In genomic region chr11:12376259-12376971, GRCh38 we compare ENCODE assay signal across 8 cellular contexts. TPM values are rescaled to one million over a fixed set of nuclear protein-coding genes. Genes with fewer than 3 reads are reported as not detected.
DNase-seq lines count a peak whose midpoint lies in the region; ATAC-seq and TF ChIP-seq lines count a peak whose summit lies in the region.

No MANE protein-coding gene starts in this region.

- peak overlapping the region; percentile 97 for H2AFZ ChIP-seq in GM23338

- H3K9me3 ChIP-seq in left ventricle myocardium inferior (replicated peaks) (no peaks in the 10 kb centered on the region), skeletal muscle satellite cell (replicated peaks; ENCODE audit: low read length) (no peaks in the 10 kb centered on the region)

- H4K20me1 ChIP-seq in GM23338 (replicated peaks; ENCODE audit: insufficient read depth), result no peaks in the 10 kb centered on the region

- peak overlapping the region; percentile 92 for H3K4me3 ChIP-seq in GM23338
- H3K4me3 ChIP-seq in left ventricle myocardium inferior, result peak overlapping the region; percentile 76
- H3K4me3 ChIP-seq in skeletal muscle satellite cell (ENCODE audit: low read length), result peak overlapping the region; percentile 78

- H3K36me3 ChIP-seq in GM23338 (ENCODE audit: insufficient read depth) (no peaks in the 10 kb centered on the region), left ventricle myocardium inferior (no peaks in the 10 kb centered on the region), skeletal muscle satellite cell (ENCODE audit: insufficient read depth, low read length) (peaks cover 15% of the 10 kb centered on the region)

- H3K4me2 ChIP-seq in GM23338 (peak overlapping the region; percentile 99), skeletal muscle satellite cell (ENCODE audit: low read length) (peak overlapping the region; percentile 81)

- H3K9ac ChIP-seq in skeletal muscle satellite cell (ENCODE audit: low read depth, low read length), result peak overlapping the region; percentile 99

- no peak overlapping the region for H3K27ac Mint-ChIP-seq in GM23338
- H3K27ac Mint-ChIP-seq in activated naive CD8-positive, alpha-beta T cell treated with anti-CD3 and anti-CD28 coated beads for 36 hours, result no peak overlapping the region

- H3K36me3 Mint-ChIP-seq in GM23338 (ENCODE audit: low read depth), result peaks cover 6% of the 10 kb centered on the region; the same call in 2 of the 3 replicates
- H3K36me3 Mint-ChIP-seq in activated naive CD8-positive, alpha-beta T cell treated with anti-CD3 and anti-CD28 coated beads for 36 hours, result no peaks in the 10 kb centered on the region

- DNase-seq in GM23338 (ENCODE audit: low spot score) (no peak), left ventricle myocardium inferior (peak; percentile 50), NCI-H1436 (lab: John Stamatoyannopoulos, UW) (no peak)
- no peak for DNase-seq in activated naive CD8-positive, alpha-beta T cell treated with anti-CD3 and anti-CD28 coated beads for 36 hours
- no peak for DNase-seq in stimulated activated naive CD4-positive, alpha-beta T cell treated with Interleukin-2 at 50 U/mL for 16 hours (lab: John Stamatoyannopoulos, UW)
- DNase-seq in NK-92 treated with Interleukin-12 subunit alpha and Interleukin-12 subunit beta, amount 100 ng/mL, for 24 hours (lab: John Stamatoyannopoulos, UW), result no peak

- H3K9me2 ChIP-seq in GM23338 (ENCODE audit: insufficient read depth), result 0 out of 2 replicates have a peak, but pooled peaks cover 4% of the 10 kb centered on the region

- H3K27me3 Mint-ChIP-seq in GM23338 (ENCODE audit: insufficient read depth, low read depth, poor library complexity), result peaks cover 18% of the 10 kb centered on the region
- peaks cover 33% of the 10 kb centered on the region for H3K27me3 Mint-ChIP-seq in activated naive CD8-positive, alpha-beta T cell treated with anti-CD3 and anti-CD28 coated beads for 36 hours

- H3K4me1 Mint-ChIP-seq in GM23338, result peaks cover 22% of the 10 kb centered on the region
- peaks cover 3% of the 10 kb centered on the region for H3K4me1 Mint-ChIP-seq in activated naive CD8-positive, alpha-beta T cell treated with anti-CD3 and anti-CD28 coated beads for 36 hours

- H3F3A ChIP-seq in GM23338 (replicated peaks; ENCODE audit: low read depth), result peaks cover 6% of the 10 kb centered on the region; the same call in 1 of the 2 replicates

- H3K27ac ChIP-seq in GM23338 (ENCODE audit: low read depth) (peak overlapping the region; percentile 98), left ventricle myocardium inferior (replicated peaks) (peak overlapping the region; percentile 98)

- peak overlapping the region; percentile 77 for H3K4me3 Mint-ChIP-seq in GM23338
- peak overlapping the region; percentile 5 for H3K4me3 Mint-ChIP-seq in activated naive CD8-positive, alpha-beta T cell treated with anti-CD3 and anti-CD28 coated beads for 36 hours

- peaks cover 10% of the 10 kb centered on the region for H3K4me1 ChIP-seq in GM23338 (ENCODE audit: insufficient read depth)
- peaks cover 49% of the 10 kb centered on the region for H3K4me1 ChIP-seq in left ventricle myocardium inferior
- peaks cover 24% of the 10 kb centered on the region for H3K4me1 ChIP-seq in skeletal muscle satellite cell (ENCODE audit: control insufficient read depth, insufficient read depth, low read length)

- peaks cover 18% of the 10 kb centered on the region; the same call in 2 of the 3 replicates for H3K9me3 Mint-ChIP-seq in GM23338
- peaks cover 6% of the 10 kb centered on the region for H3K9me3 Mint-ChIP-seq in activated naive CD8-positive, alpha-beta T cell treated with anti-CD3 and anti-CD28 coated beads for 36 hours

- intact Hi-C loops in left ventricle myocardium inferior (cut with micrococcal nuclease), result no loop called here

- H3K79me2 ChIP-seq in GM23338 (replicated peaks; ENCODE audit: insufficient read depth), result peaks cover 4% of the 10 kb centered on the region; the same call in 1 of the 2 replicates

- peaks cover 21% of the 10 kb centered on the region for H3K27me3 ChIP-seq in GM23338 (ENCODE audit: insufficient read depth)
- H3K27me3 ChIP-seq in left ventricle myocardium inferior (ENCODE audit: low read depth), result no peaks in the 10 kb centered on the region
- no peaks in the 10 kb centered on the region for H3K27me3 ChIP-seq in skeletal muscle satellite cell (ENCODE audit: control insufficient read depth, insufficient read depth, low read length)

- TF ChIP-seq CTCF in GM23338 (conservative IDR thresholded peaks at IDR 0.05; ENCODE audit: low read depth in 2 of 2) (no peak), left ventricle myocardium inferior (IDR thresholded peaks at IDR 0.05; ENCODE audit: borderline replicate concordance) (no peak)

- ATAC-seq in GM23338 (no peak), HG03565 (IDR thresholded peaks at IDR 0.05; ENCODE audit: unreplicated experiment) (no peak)

TF ChIP-seq in GM23338, 12 proteins besides CTCF, POLR2A, EP300 and RAD21 (continues in another document):
- no peak for TF ChIP-seq NANOG (IDR thresholded peaks at IDR 0.05; ENCODE audit: borderline replicate concordance)
- no peak for TF ChIP-seq ZNF462 (CRISPR knock-in tag; IDR thresholded peaks at IDR 0.05)
- TF ChIP-seq ETS1 (IDR thresholded peaks at IDR 0.05), result no peak
- TF ChIP-seq STAT1 (IDR thresholded peaks at IDR 0.05; ENCODE audit: unreplicated experiment), result no peak
- no peak for TF ChIP-seq POLR2AphosphoS5 (IDR thresholded peaks at IDR 0.05; ENCODE audit: low read depth)

RNA-seq across cellular contexts. Expression of gene PARVA, which starts 1.0 kb away (rescaled TPM):
- 6.9 and 7.6 TPM in 2 replicates for total RNA-seq in GM23338 (2014; rRNA removed; shearing (Covaris generic))
- polyA plus RNA-seq in GM23338 (2016; fragmentation: Nextera tagmentation; extraction: Ambion mirVana), result 5.1 and 5.8 TPM in 2 replicates
- total RNA-seq in activated naive CD8-positive, alpha-beta T cell treated with anti-CD3 and anti-CD28 coated beads for 36 hours, result under 1 TPM in 1 of 2 experiments, not detected in 1; 0.04 TPM
- total RNA-seq in left ventricle myocardium inferior, result 75.4 TPM
- total RNA-seq in skeletal muscle satellite cell (2012; rRNA removed), result 21.3 and 27.5 TPM in 2 replicates
